In the genomic region with DNA sequence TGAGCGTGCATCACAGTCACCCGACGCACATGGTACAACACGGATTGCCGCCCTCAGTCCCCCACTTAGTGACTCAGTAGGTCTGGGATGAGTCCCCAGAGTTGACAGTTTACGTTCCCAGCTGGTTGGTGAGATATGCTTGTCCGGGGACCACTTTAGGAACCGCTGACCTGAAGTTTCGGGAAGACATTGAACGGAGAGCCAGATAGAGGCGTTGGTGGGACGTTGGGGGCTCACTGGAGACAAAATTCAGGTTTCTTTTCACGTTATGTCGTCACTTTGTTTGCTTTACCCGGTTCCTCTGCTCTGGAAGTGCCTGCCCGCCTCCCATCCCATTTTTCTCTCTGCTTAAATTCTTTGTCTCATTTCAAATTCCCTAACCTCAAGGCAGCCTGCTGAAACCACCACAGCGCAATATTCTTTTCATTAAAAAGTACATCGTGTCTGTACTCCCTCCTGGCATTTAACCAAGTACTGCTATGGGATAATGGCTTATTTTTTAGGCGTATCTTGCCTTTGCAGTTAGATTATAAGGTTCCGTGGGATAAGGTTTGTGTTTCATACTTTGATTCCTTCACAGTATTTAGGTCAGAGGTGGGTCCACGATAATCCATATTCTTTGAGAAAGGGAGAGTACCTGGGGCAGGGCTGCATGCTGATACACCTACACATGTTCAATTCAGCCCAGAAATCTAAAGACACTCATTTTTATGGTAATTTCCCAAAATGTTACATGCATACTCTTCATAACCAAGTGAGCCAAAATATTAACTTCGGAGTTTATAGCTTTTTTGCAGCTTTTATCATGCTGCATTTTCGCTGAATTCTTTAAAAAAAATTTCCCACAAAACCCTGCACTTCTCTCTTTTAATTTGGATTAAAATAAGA, we compare ENCODE assay signal across 8 cellular contexts. TPM values are rescaled to one million over a fixed set of nuclear protein-coding genes. Genes with fewer than 3 reads are reported as not detected.
A peak's percentile ranks its signal among the peaks of the same experiment; 100 is the strongest.
DNase-seq lines count a peak whose midpoint lies in the region; ATAC-seq and TF ChIP-seq lines count a peak whose summit lies in the region.

No MANE protein-coding gene starts in this region.

- peak in 1 of 5 donors; percentile 25 for DNase-seq in heart left ventricle
- no peak for DNase-seq in Right ventricle myocardium inferior (ENCODE audit: missing footprints)
- DNase-seq in immature natural killer cell: no peak
- peak in 1 of 2 donors; percentile 73 for DNase-seq in suprapubic skin (ENCODE audit: low spot score in 2 of 2)
- no peak for DNase-seq in NCI-H446 treated with DMSO at 0.1 percent for 48 hours (lab: John Stamatoyannopoulos, UW)
- DNase-seq in ureter (ENCODE audit: low spot score): no peak
- no peak for DNase-seq in DMS79 (lab: John Stamatoyannopoulos, UW)

- 12 to 15% (median 14%) methylated on average over 22 to 23 of the region's 23 CpGs for WGBS in heart left ventricle, 4 donors
- WGBS in suprapubic skin: 9% methylated on average over 23 of the region's 23 CpGs

- peak overlapping the region; percentile 90 for H3K4me3 Mint-ChIP-seq in activated naive CD8-positive, alpha-beta T cell
- peak overlapping the region; percentile 79 to 92 (median 91) for H3K4me3 Mint-ChIP-seq in immature natural killer cell

- intact Hi-C loops in heart left ventricle (cut with DNase I): no loop called here
- intact Hi-C loops in Right ventricle myocardium inferior (cut with DNase I): no loop called here

- H3K27ac ChIP-seq in heart left ventricle (peak overlapping the region; percentile 1 to 84 (median 79)), suprapubic skin (peak overlapping the region; percentile 87)

- H3K4me1 ChIP-seq in heart left ventricle (peaks cover 0 to 48% (median 18%) of the 10 kb centered on the region in 12 donors), suprapubic skin (peaks cover 38% of the 10 kb centered on the region)

- no peaks in the 10 kb centered on the region for H3K9me3 Mint-ChIP-seq in activated naive CD8-positive, alpha-beta T cell (ENCODE audit: low read depth)
- no peaks in the 10 kb centered on the region for H3K9me3 Mint-ChIP-seq in immature natural killer cell

- no peak for ATAC-seq in heart left ventricle
- ATAC-seq in Right ventricle myocardium inferior: no peak

- peaks cover 65% of the 10 kb centered on the region for H3K4me1 Mint-ChIP-seq in activated naive CD8-positive, alpha-beta T cell (ENCODE audit: low read depth)
- peaks cover 37 to 54% of the 10 kb centered on the region in 2 donors for H3K4me1 Mint-ChIP-seq in immature natural killer cell

- TF ChIP-seq POLR2A in heart left ventricle (IDR thresholded peaks at IDR 0.05): no peak
- no peak for TF ChIP-seq POLR2A in suprapubic skin (IDR thresholded peaks at IDR 0.05)

- H3K9me3 ChIP-seq in heart left ventricle (no peaks in the 10 kb centered on the region), suprapubic skin (no peaks in the 10 kb centered on the region)

- peak overlapping the region; percentile 96 for H3K27ac Mint-ChIP-seq in activated naive CD8-positive, alpha-beta T cell
- H3K27ac Mint-ChIP-seq in immature natural killer cell: peak overlapping the region; percentile 91 to 97 (median 96)

- H3K4me3 ChIP-seq in heart left ventricle: peak overlapping the region; percentile 64 to 87 (median 80)
- H3K4me3 ChIP-seq in suprapubic skin: peak overlapping the region; percentile 95

- H3K36me3 Mint-ChIP-seq in activated naive CD8-positive, alpha-beta T cell: no peaks in the 10 kb centered on the region
- H3K36me3 Mint-ChIP-seq in immature natural killer cell: peaks cover 3 to 7% (median 6%) of the 10 kb centered on the region in 3 donors

- H3K27me3 ChIP-seq in heart left ventricle (no peaks in the 10 kb centered on the region), suprapubic skin (no peaks in the 10 kb centered on the region)

- H3K27me3 Mint-ChIP-seq in activated naive CD8-positive, alpha-beta T cell: no peaks in the 10 kb centered on the region
- peaks cover 0 to 11% (median 3%) of the 10 kb centered on the region in 3 donors for H3K27me3 Mint-ChIP-seq in immature natural killer cell (ENCODE audit: low read depth in 3 of 3)

- H3K36me3 ChIP-seq in heart left ventricle (peaks cover 0 to 21% (median 11%) of the 10 kb centered on the region in 9 donors), suprapubic skin (peaks cover 12% of the 10 kb centered on the region)

- TF ChIP-seq CTCF in heart left ventricle (IDR thresholded peaks at IDR 0.05) (no peak), suprapubic skin (IDR thresholded peaks at IDR 0.05) (no peak)

- no peak for TF ChIP-seq EP300 in suprapubic skin (IDR thresholded peaks at IDR 0.05)

RNA-seq across cellular contexts. Expression of gene LMLN, which starts 0.9 kb away (rescaled TPM):
- total RNA-seq in heart left ventricle (10 to 100 TPM in 3 of 9 donors, 1 to 10 TPM in 6; 4.1 to 17.1 (median 9.0) TPM), Right ventricle myocardium inferior (9.8 TPM), suprapubic skin (1 to 10 TPM; 3.4 to 8.2 (median 5.5) TPM), ureter (11.2 TPM)
- polyA plus RNA-seq in heart left ventricle (1 to 10 TPM; 2.5 to 5.7 TPM), immature natural killer cell (1 to 10 TPM in 2 of 3 donors, under 1 TPM in 1; 0.62 to 1.9 (median 1.8) TPM)

RNA-seq across cellular contexts. Expression of gene RPL35A, which starts 10.9 kb away (rescaled TPM):
- 100 to 1,000 TPM; 374 to 941 (median 729) TPM for total RNA-seq in heart left ventricle
- 1,000 to 10,000 TPM; 1,426 to 1,760 TPM for polyA plus RNA-seq in heart left ventricle
- 718 TPM for total RNA-seq in Right ventricle myocardium inferior
- polyA plus RNA-seq in immature natural killer cell: 1,000 to 10,000 TPM in 1 of 3 donors, 100 to 1,000 TPM in 2; 429 to 1,389 (median 854) TPM
- total RNA-seq in suprapubic skin: 100 to 1,000 TPM; 564 to 915 (median 773) TPM
- total RNA-seq in ureter: 1,104 TPM
